9 cellular contexts compared by ENCODE assay signal in genomic region chr9:96344458-96345180, GRCh38. TPM values are rescaled to one million over a fixed set of nuclear protein-coding genes. Genes with fewer than 3 reads are reported as not detected.
DNase-seq lines count a peak whose midpoint lies in the region; ATAC-seq lines count a peak whose summit lies in the region.
"Had no signal": no experiment of that assay in that cellular context is flagged by ENCODE, and none has a peak within 500 bp of the region (broad histone marks: within the 10 kb centered on the region; RNA-seq: fewer than 3 reads in every experiment).

No MANE protein-coding gene starts in this region.

- no peak for ATAC-seq in GM21390 (IDR thresholded peaks at IDR 0.05; ENCODE audit: unreplicated experiment)
- ATAC-seq in HG03159 (IDR thresholded peaks at IDR 0.05; ENCODE audit: unreplicated experiment) = no peak

- H3K27ac ChIP-seq in SK-N-MC = peak overlapping the region; percentile 81; the same call in 1 of the 2 replicates
- H3K27ac ChIP-seq: BLaER1 had no signal

- no peak overlapping the region for H3K9ac ChIP-seq in SK-N-MC (ENCODE audit: insufficient read length)
- H3K9ac ChIP-seq: BLaER1 had no signal

- no peaks in the 10 kb centered on the region for H3K36me3 ChIP-seq in SK-N-MC (ENCODE audit: insufficient read depth, low read length)
- H3K36me3 ChIP-seq: BLaER1 had no signal

- H3K4me3 ChIP-seq in SK-N-MC = no peak overlapping the region
- H3K4me3 ChIP-seq: BLaER1 had no signal

- DNase-seq in NCI-H524 (lab: John Stamatoyannopoulos, UW) (peak; percentile 31 to 59), NCI-H524 treated with DMSO at 0.1 percent for 48 hours (lab: John Stamatoyannopoulos, UW) (no peak), SK-N-MC (ENCODE audit: low read depth, low spot score) (no peak), fibroblast of the conjunctiva (ENCODE audit: low read depth) (peak; percentile 96), occipital lobe (lab: John Stamatoyannopoulos, UW) (peak; percentile 77)
- no peak for DNase-seq in effector CD8-positive, alpha-beta T cell (lab: John Stamatoyannopoulos, UW)

- H3K9me3 ChIP-seq in SK-N-MC (ENCODE audit: low read depth, low read length) = no peaks in the 10 kb centered on the region
- H3K9me3 ChIP-seq: BLaER1 had no signal

RNA-seq across cellular contexts. Expression of gene SLC35D2, which starts 38.9 kb away (rescaled TPM):
- 2.2 TPM for total RNA-seq in occipital lobe

RNA-seq across cellular contexts. Expression of gene HSD17B3, which starts 42.6 kb away (rescaled TPM):
- not detected for total RNA-seq in occipital lobe

Comparison
In these comparisons a context has a peak if more than half of its experiments do, and no peak if none do; other contexts are left out.
1. DNase-seq: peak in NCI-H524 (2 of 2), fibroblast of the conjunctiva (single experiment) and occipital lobe (single experiment); none in NCI-H524 treated with DMSO at 0.1 percent for 48 hours (single experiment), SK-N-MC (single experiment) and effector CD8-positive, alpha-beta T cell (single experiment).